ENCODE assay signal across 1 cellular context in the genomic region with DNA sequence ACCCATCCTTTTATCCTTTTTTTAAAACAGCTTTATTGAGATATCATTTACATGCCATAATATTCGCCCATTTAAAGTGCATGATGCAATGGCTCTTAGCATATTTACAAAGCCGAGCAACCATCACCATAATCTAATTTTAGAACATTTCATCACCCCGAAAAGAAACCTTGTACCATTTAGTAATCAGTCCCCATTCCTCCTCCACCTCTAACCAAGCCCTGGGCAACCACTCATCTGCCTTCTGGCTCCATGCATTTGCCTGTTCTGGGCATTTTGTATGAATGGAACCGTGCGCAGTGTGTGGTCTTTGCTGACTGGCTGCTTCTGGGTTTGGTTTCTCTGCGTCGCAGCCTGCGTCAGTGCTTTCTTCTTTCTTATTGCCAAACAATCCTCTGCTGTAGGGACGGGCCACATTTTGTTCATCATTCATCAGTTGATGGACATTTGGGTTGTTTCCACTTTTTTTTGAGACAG.
TF ChIP-seq lines count a peak whose summit lies in the region.

No MANE protein-coding gene starts in this region.

TF ChIP-seq in IMR-90, 13 proteins besides CTCF, POLR2A, EP300 and RAD21:
- TF ChIP-seq NFE2L2 (IDR thresholded peaks at IDR 0.05; ENCODE audit: low read depth, low read length) (no peak), MXI1 (IDR thresholded peaks at IDR 0.05; ENCODE audit: borderline replicate concordance, low read depth, low read length) (no peak), FOS (IDR thresholded peaks at IDR 0.05; ENCODE audit: low read depth, low read length) (no peak), BHLHE40 (IDR thresholded peaks at IDR 0.05; ENCODE audit: low read depth, low read length) (no peak)
